ENCODE assay signal across 20 cellular contexts in genomic region chr15:48334260-48334659, GRCh38. TPM values are rescaled to one million over a fixed set of nuclear protein-coding genes. Genes with fewer than 3 reads are reported as not detected.
DNase-seq lines count a peak whose midpoint lies in the region; ATAC-seq, FAIRE-seq and TF ChIP-seq lines count a peak whose summit lies in the region.
"Had no signal": no experiment of that assay in that cellular context is flagged by ENCODE, and none has a peak within 500 bp of the region (broad histone marks: within the 10 kb centered on the region; RNA-seq: fewer than 3 reads in every experiment).

No MANE protein-coding gene starts in this region.

- H3K4me1 ChIP-seq in mesenchymal stem cell (ENCODE audit: control insufficient read depth, insufficient read depth, low read depth, low read length) = peaks cover 3% of the 10 kb centered on the region

- H3K4me3 ChIP-seq in SU-DHL-6 (ENCODE audit: insufficient read depth, low read length, poor library complexity, severe bottlenecking) (peak overlapping the region; percentile 95), mesenchymal stem cell (ENCODE audit: insufficient read depth in 1 of 2, low read depth in 1 of 2, low read length in 2 of 2) (no peak overlapping the region)
- H3K4me3 ChIP-seq: SJSA1, testis had no signal

- peak overlapping the region; percentile 99 for H3K9ac ChIP-seq in SU-DHL-6 (ENCODE audit: low read length)
- peak overlapping the region; percentile 94 for H3K9ac ChIP-seq in mesenchymal stem cell (ENCODE audit: low read length)

- WGBS in mesenchymal stem cell = 80% methylated on average over 2 of the region's 2 CpGs

- no peak overlapping the region for H2BK12ac ChIP-seq in mesenchymal stem cell (ENCODE audit: low read length in 2 of 2)

- H3K79me1 ChIP-seq in mesenchymal stem cell (replicated peaks; ENCODE audit: low read length, poor library complexity, severe bottlenecking) = peaks cover 14% of the 10 kb centered on the region

- H3K4ac ChIP-seq in mesenchymal stem cell (ENCODE audit: low read depth in 1 of 2, low read length in 2 of 2) = no peak overlapping the region

- no peak overlapping the region for H3K14ac ChIP-seq in mesenchymal stem cell (ENCODE audit: low read length in 2 of 2)

- H3K23ac ChIP-seq in mesenchymal stem cell (ENCODE audit: low read length in 2 of 2) = no peak overlapping the region

- no peaks in the 10 kb centered on the region for H3K9me2 ChIP-seq in SU-DHL-6 (replicated peaks; ENCODE audit: insufficient read depth, low read length)

- DNase-seq in SIG-M5 treated with dmso at 0.1 percent for 504 hours (lab: John Stamatoyannopoulos, UW; ENCODE audit: unreplicated experiment) (peak; percentile 72), SIG-M5 (lab: John Stamatoyannopoulos, UW) (no peak), mesenchymal stem cell (no peak), HTR-8/SVneo (ENCODE audit: insufficient read length, low spot score) (no peak)
- DNase-seq: activated T-cell treated with anti-CD3 and anti-CD28 coated beads, Interleukin-2, amount 50 U/mL, for 4 hours; COR-L47; effector CD4-positive, alpha-beta T cell; foreskin fibroblast; midbrain; NCI-H1417 treated with DMSO at 0.1 percent for 48 hours; NCI-H526 treated with DMSO at 0.1 percent for 48 hours; testis had no signal

- H3F3A ChIP-seq in SU-DHL-6 (ENCODE audit: insufficient read depth) = peaks cover 6% of the 10 kb centered on the region; the same call in 1 of the 2 replicates

- H2BK5ac ChIP-seq in mesenchymal stem cell (ENCODE audit: low read depth, low read length, poor library complexity, severe bottlenecking) = no peak overlapping the region

- peak overlapping the region; percentile 94 for H3K4me2 ChIP-seq in SU-DHL-6 (ENCODE audit: low read depth, low read length, poor library complexity, severe bottlenecking)
- H3K4me2 ChIP-seq in mesenchymal stem cell (ENCODE audit: low read length, poor library complexity, severe bottlenecking) = no peak overlapping the region

- no peak overlapping the region for H2BK120ac ChIP-seq in mesenchymal stem cell (ENCODE audit: low read depth, low read length)

- no peak for TF ChIP-seq CTCF in SU-DHL-6 (IDR thresholded peaks at IDR 0.05; ENCODE audit: insufficient read depth, low read length, poor library complexity, severe bottlenecking)

- peaks cover 72% of the 10 kb centered on the region for H3K79me2 ChIP-seq in SU-DHL-6 (ENCODE audit: insufficient read depth, low read length)

- no peak for TF ChIP-seq EP300 in Ishikawa (IDR thresholded peaks at IDR 0.05; ENCODE audit: borderline replicate concordance)

- no peak overlapping the region for H2BK15ac ChIP-seq in mesenchymal stem cell (ENCODE audit: low read depth, poor library complexity, severe bottlenecking)

- H4K8ac ChIP-seq in mesenchymal stem cell (ENCODE audit: low read length) = no peak overlapping the region

- ATAC-seq in HG03432 (IDR thresholded peaks at IDR 0.05; ENCODE audit: unreplicated experiment) = no peak
- no peak for ATAC-seq in HG02571 (IDR thresholded peaks at IDR 0.05; ENCODE audit: unreplicated experiment)
- ATAC-seq: activated T-cell treated with anti-CD3 and anti-CD28 coated beads, Interleukin-2, amount 50 U/mL, for 4 hours had no signal

- H3K27ac ChIP-seq in SU-DHL-6 (ENCODE audit: low read depth, low read length) (no peak overlapping the region), mesenchymal stem cell (ENCODE audit: low read length, poor library complexity, severe bottlenecking) (no peak overlapping the region)
- H3K27ac ChIP-seq: SJSA1, testis had no signal

- H4K20me1 ChIP-seq in SU-DHL-6 (ENCODE audit: low read depth, low read length) = peaks cover 37% of the 10 kb centered on the region

- H3K27me3 ChIP-seq in SU-DHL-6 (ENCODE audit: low read length) (no peaks in the 10 kb centered on the region), mesenchymal stem cell (ENCODE audit: control insufficient read depth in 1 of 2, insufficient read depth in 1 of 2, low read length in 2 of 2) (no peaks in the 10 kb centered on the region)
- H3K27me3 ChIP-seq: SJSA1, testis had no signal

- H3K9me3 ChIP-seq in SU-DHL-6 (ENCODE audit: insufficient read depth, low read length) = no peaks in the 10 kb centered on the region
- H3K9me3 ChIP-seq in mesenchymal stem cell (ENCODE audit: control insufficient read depth, low read length) = no peaks in the 10 kb centered on the region
- H3K9me3 ChIP-seq: HAP-1, SJSA1, testis had no signal

- no peak overlapping the region for H4K91ac ChIP-seq in mesenchymal stem cell (ENCODE audit: low read length)

- no peak overlapping the region for H2AFZ ChIP-seq in SU-DHL-6 (ENCODE audit: low read depth, low read length, severe bottlenecking)
- H2AFZ ChIP-seq in mesenchymal stem cell (ENCODE audit: low read depth, low read length) = no peak overlapping the region

- FAIRE-seq in HTR-8/SVneo (lab: Jason Lieb, UNC) = no peak
- FAIRE-seq: A204.1, keratinocyte had no signal

- no peak overlapping the region for H3K18ac ChIP-seq in mesenchymal stem cell (ENCODE audit: low read depth in 1 of 2, low read length in 2 of 2)

- H2AK5ac ChIP-seq in mesenchymal stem cell (ENCODE audit: low read length, severe bottlenecking) = no peak overlapping the region

- H3K36me3 ChIP-seq in SU-DHL-6 (ENCODE audit: low read length) (peaks cover 36% of the 10 kb centered on the region), mesenchymal stem cell (ENCODE audit: control insufficient read depth in 1 of 2, insufficient read depth in 2 of 2, low read depth in 1 of 2, low read length in 2 of 2) (peaks cover 0 to 60% of the 10 kb centered on the region in 2 experiments)

- TF ChIP-seq RAD21 in Ishikawa (IDR thresholded peaks at IDR 0.05; ENCODE audit: low read depth) = no peak

TF ChIP-seq in Ishikawa, 13 proteins besides CTCF, POLR2A, EP300 and RAD21:
- TF ChIP-seq ZBTB7A (IDR thresholded peaks at IDR 0.05; ENCODE audit: low read depth) = no peak
- TF ChIP-seq YY1 (IDR thresholded peaks at IDR 0.05; ENCODE audit: low read depth) = no peak
- peak; percentile 72 for TF ChIP-seq CEBPB (IDR thresholded peaks at IDR 0.05)
- TF ChIP-seq MAX (IDR thresholded peaks at IDR 0.05) = no peak
- no peak for TF ChIP-seq TEAD4 (IDR thresholded peaks at IDR 0.05)
- no peak for TF ChIP-seq TAF1 (IDR thresholded peaks at IDR 0.05; ENCODE audit: low read depth)
- TF ChIP-seq NFIC (IDR thresholded peaks at IDR 0.05) = no peak
- TF ChIP-seq USF1 (IDR thresholded peaks at IDR 0.05) = no peak
TF ChIP-seq in Ishikawa: peak in this region for 1.

RNA-seq across cellular contexts. Expression of gene DUT, which starts 3.0 kb away (rescaled TPM):
- polyA plus RNA-seq in mesenchymal stem cell (2013, experiment 1 of 2) = 62.3 TPM
- 64.5 TPM for polyA plus RNA-seq in mesenchymal stem cell (2013, experiment 2 of 2)
